20 cellular contexts compared by ENCODE assay signal in the genomic region with DNA sequence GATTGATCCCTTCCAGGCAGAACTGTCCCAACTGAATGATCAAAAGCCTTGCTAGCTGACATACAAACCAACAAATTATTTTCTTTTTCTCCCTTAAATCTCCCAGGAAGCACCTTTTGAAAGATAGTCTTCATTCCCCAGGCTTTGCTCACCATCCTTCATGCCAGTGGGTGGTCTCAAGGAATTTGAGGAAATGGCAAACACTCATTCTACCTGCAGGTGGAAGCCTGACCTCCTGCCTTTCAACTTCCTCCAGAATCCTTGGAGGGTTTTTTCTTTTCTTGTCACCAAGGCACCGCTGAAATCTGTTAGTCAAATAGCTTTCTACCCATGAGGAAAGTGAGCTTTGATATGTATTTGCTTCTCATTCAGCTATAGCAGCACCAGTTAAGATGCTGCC.
"Had no signal": no experiment of that assay in that cellular context is flagged by ENCODE, and none has a peak within 500 bp of the region (broad histone marks: within the 10 kb centered on the region; RNA-seq: fewer than 3 reads in every experiment).

No MANE protein-coding gene starts in this region.

- H3K27ac ChIP-seq: colonic mucosa, esophagus muscularis mucosa, right atrium auricular region, tibial nerve had no signal

- H3K4me3 Mint-ChIP-seq: activated CD8-positive, alpha-beta T cell treated with anti-CD3 and anti-CD28 coated beads for 36 hours; activated naive CD8-positive, alpha-beta T cell; activated T-cell treated with anti-CD3 and anti-CD28 coated beads, Interleukin-2, amount 50 U/mL, for 4 hours; memory B cell; natural killer cell treated with Interleukin-12 subunit alpha and Interleukin-12 subunit beta and Interleukin-15 and Interleukin-18, amount 100 ng/mL, for 72 hours; T-helper 17 cell had no signal

- H3K4me1 ChIP-seq: colonic mucosa, esophagus muscularis mucosa, right atrium auricular region had no signal

- H3K27ac Mint-ChIP-seq: activated CD8-positive, alpha-beta T cell treated with anti-CD3 and anti-CD28 coated beads for 36 hours; activated naive CD8-positive, alpha-beta T cell; memory B cell; natural killer cell treated with Interleukin-12 subunit alpha and Interleukin-12 subunit beta and Interleukin-15 and Interleukin-18, amount 100 ng/mL, for 72 hours; T-helper 17 cell had no signal

- H3K4me1 Mint-ChIP-seq: memory B cell, T-helper 17 cell had no signal

- H3K27me3 ChIP-seq: colonic mucosa, esophagus muscularis mucosa, right atrium auricular region, tibial nerve had no signal

- H3K9me3 Mint-ChIP-seq: activated CD8-positive, alpha-beta T cell treated with anti-CD3 and anti-CD28 coated beads for 36 hours; activated T-cell treated with anti-CD3 and anti-CD28 coated beads, Interleukin-2, amount 50 U/mL, for 4 hours; natural killer cell treated with Interleukin-12 subunit alpha and Interleukin-12 subunit beta and Interleukin-15 and Interleukin-18, amount 100 ng/mL, for 72 hours had no signal

- H3K9me3 ChIP-seq: colonic mucosa, esophagus muscularis mucosa, right atrium auricular region had no signal

- H3K4me3 ChIP-seq: colonic mucosa, esophagus muscularis mucosa, right atrium auricular region, tibial nerve had no signal

- H3K36me3 Mint-ChIP-seq: activated naive CD8-positive, alpha-beta T cell; memory B cell; natural killer cell treated with Interleukin-12 subunit alpha and Interleukin-12 subunit beta and Interleukin-15 and Interleukin-18, amount 100 ng/mL, for 72 hours had no signal

- ATAC-seq: activated CD8-positive, alpha-beta T cell treated with anti-CD3 and anti-CD28 coated beads for 36 hours; activated T-cell treated with anti-CD3 and anti-CD28 coated beads, Interleukin-2, amount 50 U/mL, for 4 hours; left ventricle myocardium superior; natural killer cell treated with Interleukin-12 subunit alpha and Interleukin-12 subunit beta and Interleukin-15 and Interleukin-18, amount 100 ng/mL, for 72 hours; T-helper 17 cell had no signal

- DNase-seq: activated CD4-positive, alpha-beta T cell treated with anti-CD3 and anti-CD28 coated beads for 48 hours; activated CD8-positive, alpha-beta T cell treated with anti-CD3 and anti-CD28 coated beads for 36 hours; activated gamma-delta T cell treated with Interleukin-2 at 50 U/mL for 16 hours; activated T-cell treated with anti-CD3 and anti-CD28 coated beads, Interleukin-2, amount 50 U/mL, for 4 hours; amniotic stem cell; colonic mucosa; glutamatergic neuron; hypothalamus; left ventricle myocardium superior; occipital lobe; stimulated activated CD4-positive, alpha-beta T cell treated with anti-CD3 and anti-CD28 coated beads, Interleukin-2, amount 100 ng/mL, for 48 hours; stimulated activated naive CD4-positive, alpha-beta T cell; substantia nigra; T-helper 17 cell had no signal

- H3K36me3 ChIP-seq: colonic mucosa, esophagus muscularis mucosa, right atrium auricular region, tibial nerve had no signal
